Comparison of ENCODE assay signal across 28 cellular contexts in the genomic region with DNA sequence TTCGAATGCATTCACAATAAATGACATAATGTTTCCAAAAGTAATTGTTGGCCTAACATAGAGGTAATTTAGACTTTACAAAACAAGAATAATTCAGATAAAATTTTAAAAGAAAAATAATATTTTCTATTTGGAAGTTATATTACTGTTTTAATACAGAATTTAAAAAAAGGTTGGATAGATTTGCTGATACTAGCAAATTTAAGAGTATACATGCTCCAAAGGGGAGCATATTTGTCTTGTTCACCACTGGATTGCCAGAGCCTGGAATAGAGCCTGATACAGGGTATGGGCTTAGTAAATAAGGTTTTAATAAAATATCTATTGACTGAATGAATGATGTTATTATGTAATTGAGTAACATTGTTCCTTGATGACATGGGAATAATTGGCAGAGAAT.
"Had no signal": no experiment of that assay in that cellular context is flagged by ENCODE, and none has a peak within 500 bp of the region (broad histone marks: within the 10 kb centered on the region; RNA-seq: fewer than 3 reads in every experiment).

No MANE protein-coding gene starts in this region.

- H3K27ac ChIP-seq: neural progenitor cell, ovary, parathyroid adenoma, psoas muscle, skin epidermis, spleen, suprapubic skin, testis, tibial artery, transverse colon, upper lobe of right lung, uterus had no signal

- H3K36me3 ChIP-seq: neural progenitor cell, ovary, spleen, suprapubic skin, tibial artery, transverse colon, upper lobe of right lung, uterus had no signal

- H3K27me3 ChIP-seq: neural progenitor cell, ovary, spleen, suprapubic skin, testis, tibial artery, transverse colon, upper lobe of right lung, uterus had no signal

- H3K4me2 ChIP-seq: neural progenitor cell, smooth muscle cell had no signal

- DNase-seq: natural killer cell; occipital lobe; ovary; posterior cingulate gyrus; psoas muscle; right cardiac atrium; spleen; stimulated activated CD4-positive, alpha-beta T cell treated with anti-CD3 and anti-CD28 coated beads, Interleukin-12 subunit alpha, Interleukin-12 subunit beta, amount 100 ng/mL, for 4 hours; stimulated activated CD4-positive, alpha-beta T cell treated with anti-CD3 and anti-CD28 coated beads, Interleukin-1b, Interleukin-23, amount 100 ng/mL, for 48 hours; stimulated activated CD4-positive, alpha-beta T cell treated with anti-CD3 and anti-CD28 coated beads, Interleukin-4, amount 100 ng/mL, for 1 hour; stimulated activated CD4-positive, alpha-beta T cell treated with anti-CD3 and anti-CD28 coated beads, Interleukin-4, amount 100 ng/mL, for 4 hours; stimulated activated CD8-positive, alpha-beta memory T cell treated with anti-CD3 and anti-CD28 coated beads, Interleukin-4, amount 100 ng/mL, for 48 hours; stimulated activated naive CD4-positive, alpha-beta T cell; stimulated activated naive CD8-positive, alpha-beta T cell treated with anti-CD3 and anti-CD28 coated beads, Interleukin-15, amount 100 ng/mL, for 72 hours; stimulated activated naive CD8-positive, alpha-beta T cell treated with anti-CD3 and anti-CD28 coated beads, Interleukin-15, Interleukin-2, amounts not matched to agents 100 U/mL and 50 U/mL, for 24 hours; substantia nigra; testis; tibial artery; transverse colon; upper lobe of right lung; uterus had no signal

- H3K9me3 ChIP-seq: ovary, psoas muscle, suprapubic skin, testis, tibial artery, transverse colon, upper lobe of right lung, uterus had no signal

- H3K9ac ChIP-seq: neural progenitor cell, parathyroid adenoma had no signal

- H3K4me1 ChIP-seq: neural progenitor cell, parathyroid adenoma, psoas muscle, spleen, suprapubic skin, testis, tibial artery, transverse colon, upper lobe of right lung, uterus had no signal

- H2AFZ ChIP-seq: neural progenitor cell, parathyroid adenoma had no signal

- ATAC-seq: natural killer cell; psoas muscle; right cardiac atrium; sciatic nerve; stimulated activated memory B cell treated with anti-CD40 and anti-IgM and Interleukin-4, amounts not matched to agents 10 μg/mL and 1 μg/mL and 100 μg/mL, for 72 hours; stimulated activated naive CD8-positive, alpha-beta T cell treated with anti-CD3 and anti-CD28 coated beads, Interleukin-15, amount 100 ng/mL, for 72 hours; stimulated activated naive CD8-positive, alpha-beta T cell treated with anti-CD3 and anti-CD28 coated beads, Interleukin-15, Interleukin-2, amounts not matched to agents 100 U/mL and 50 U/mL, for 24 hours; upper lobe of right lung had no signal

- H3K4me3 ChIP-seq: neural progenitor cell, ovary, psoas muscle, skin epidermis, smooth muscle cell, spleen, suprapubic skin, testis, tibial artery, transverse colon, upper lobe of right lung, uterus had no signal
